In the genomic region with DNA sequence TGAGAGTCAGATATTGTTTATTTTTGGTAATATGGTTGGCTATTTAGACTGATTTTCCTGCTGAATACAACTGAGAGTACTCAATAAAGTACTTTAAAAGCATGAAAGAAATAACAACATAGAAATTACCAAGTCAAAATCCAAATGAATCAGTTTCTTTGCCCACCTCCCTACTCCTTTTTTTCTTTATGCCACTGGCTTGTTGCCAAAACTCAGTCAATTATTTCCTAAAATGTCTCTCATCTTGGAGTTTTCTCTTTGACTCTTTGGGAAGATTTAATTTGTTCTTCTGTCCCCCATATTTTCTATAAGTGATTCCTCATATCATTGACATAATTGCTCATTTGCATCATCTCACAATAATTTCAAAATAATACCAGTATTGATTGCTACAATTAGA, we compare ENCODE assay signal across 35 cellular contexts. TPM values are rescaled to one million over a fixed set of nuclear protein-coding genes. Genes with fewer than 3 reads are reported as not detected.
"Had no signal": no experiment of that assay in that cellular context is flagged by ENCODE, and none has a peak within 500 bp of the region (broad histone marks: within the 10 kb centered on the region; RNA-seq: fewer than 3 reads in every experiment).

No MANE protein-coding gene starts in this region.

- H3K27me3 ChIP-seq: adrenal gland, cardiac muscle cell, colonic mucosa, neutrophil, thyroid gland, upper lobe of left lung, vagina had no signal

- H3K4me3 ChIP-seq: adrenal gland, cardiac muscle cell, colonic mucosa, skin epidermis, thyroid gland, upper lobe of left lung, vagina had no signal

- H3K27ac Mint-ChIP-seq: activated CD4-positive, alpha-beta memory T cell treated with anti-CD3 and anti-CD28 coated beads, Interleukin-2, amount 10 ng/mL, durations not matched to agents 7 days and 5 days; activated CD4-positive, alpha-beta T cell treated with anti-CD3 and anti-CD28 coated beads, Interleukin-2, amount 10 ng/mL, durations not matched to agents 7 days and 5 days; activated naive CD8-positive, alpha-beta T cell treated with anti-CD3 and anti-CD28 coated beads for 36 hours; brain; nephron progenitor cell; progenitor cell of endocrine pancreas; stimulated activated effector memory CD8-positive, alpha-beta T cell treated with anti-CD3 and anti-CD28 coated beads, Interleukin-12 subunit alpha, Interleukin-12 subunit beta, amount 100 ng/mL, for 72 hours; stimulated activated naive CD8-positive, alpha-beta T cell treated with anti-CD3 and anti-CD28 coated beads, Interleukin-15, amount 100 ng/mL, for 72 hours had no signal

- H3K36me3 ChIP-seq: adrenal gland, cardiac muscle cell, colonic mucosa, thyroid gland, vagina had no signal

- H3K4me3 Mint-ChIP-seq: activated CD4-positive, alpha-beta memory T cell treated with anti-CD3 and anti-CD28 coated beads, Interleukin-2, amount 10 ng/mL, durations not matched to agents 7 days and 5 days; activated CD4-positive, alpha-beta T cell treated with anti-CD3 and anti-CD28 coated beads, Interleukin-2, amount 10 ng/mL, durations not matched to agents 7 days and 5 days; activated naive CD8-positive, alpha-beta T cell treated with anti-CD3 and anti-CD28 coated beads for 36 hours; brain; nephron progenitor cell; stimulated activated effector memory CD8-positive, alpha-beta T cell treated with anti-CD3 and anti-CD28 coated beads, Interleukin-12 subunit alpha, Interleukin-12 subunit beta, amount 100 ng/mL, for 72 hours; stimulated activated naive CD8-positive, alpha-beta T cell treated with anti-CD3 and anti-CD28 coated beads, Interleukin-15, amount 100 ng/mL, for 72 hours had no signal

- DNase-seq: activated CD4-positive, alpha-beta memory T cell treated with anti-CD3 and anti-CD28 coated beads, Interleukin-2, amount 10 ng/mL, durations not matched to agents 7 days and 5 days; activated CD4-positive, alpha-beta T cell treated with anti-CD3 and anti-CD28 coated beads, Interleukin-2, amount 10 ng/mL, durations not matched to agents 7 days and 5 days; activated CD4-positive, CD25-positive, alpha-beta regulatory T cell treated with anti-CD3 and anti-CD28 coated beads, Interleukin-2, amount 50 U/mL, for 72 hours; activated naive CD4-positive, alpha-beta T cell; activated naive CD8-positive, alpha-beta T cell treated with anti-CD3 and anti-CD28 coated beads for 36 hours; activated T-cell treated with anti-CD3 and anti-CD28 coated beads, Interleukin-2, amount 50 U/mL, for 48 hours; adrenal gland; aorta; cerebellar nuclear complex; colonic mucosa; effector CD8-positive, alpha-beta T cell; glutamatergic neuron; islet precursor cell; left cardiac atrium; left ventricle myocardium superior; nephron progenitor cell; retina; stimulated activated CD4-positive, alpha-beta T cell treated with anti-CD3 and anti-CD28 coated beads, Interleukin-12 subunit alpha, Interleukin-12 subunit beta, amount 100 ng/mL, for 4 hours; stimulated activated CD4-positive, alpha-beta T cell treated with anti-CD3 and anti-CD28 coated beads, Interleukin-4, amount 100 ng/mL, for 1 hour; stimulated activated naive CD8-positive, alpha-beta T cell treated with anti-CD3 and anti-CD28 coated beads, Interleukin-15, amount 100 ng/mL, for 72 hours; T-helper 2 cell; thyroid gland; upper lobe of left lung had no signal

- H3K27me3 Mint-ChIP-seq: activated CD4-positive, alpha-beta memory T cell treated with anti-CD3 and anti-CD28 coated beads, Interleukin-2, amount 10 ng/mL, durations not matched to agents 7 days and 5 days; activated CD4-positive, alpha-beta T cell treated with anti-CD3 and anti-CD28 coated beads, Interleukin-2, amount 10 ng/mL, durations not matched to agents 7 days and 5 days; activated naive CD8-positive, alpha-beta T cell treated with anti-CD3 and anti-CD28 coated beads for 36 hours; progenitor cell of endocrine pancreas; stimulated activated naive CD8-positive, alpha-beta T cell treated with anti-CD3 and anti-CD28 coated beads, Interleukin-15, amount 100 ng/mL, for 72 hours had no signal

- H3K9me3 ChIP-seq: adrenal gland, colonic mucosa, neutrophil, thyroid gland, upper lobe of left lung, vagina had no signal

- H3K4me1 ChIP-seq: adrenal gland, colonic mucosa, thyroid gland, upper lobe of left lung, vagina had no signal

- H3K9me3 Mint-ChIP-seq: activated CD4-positive, alpha-beta memory T cell treated with anti-CD3 and anti-CD28 coated beads, Interleukin-2, amount 10 ng/mL, durations not matched to agents 7 days and 5 days; brain; stimulated activated effector memory CD8-positive, alpha-beta T cell treated with anti-CD3 and anti-CD28 coated beads, Interleukin-12 subunit alpha, Interleukin-12 subunit beta, amount 100 ng/mL, for 72 hours had no signal

- ATAC-seq: left cardiac atrium; left ventricle myocardium superior; sciatic nerve; stimulated activated effector memory CD8-positive, alpha-beta T cell treated with anti-CD3 and anti-CD28 coated beads, Interleukin-12 subunit alpha, Interleukin-12 subunit beta, amount 100 ng/mL, for 72 hours; stimulated activated naive CD8-positive, alpha-beta T cell treated with anti-CD3 and anti-CD28 coated beads, Interleukin-15, amount 100 ng/mL, for 72 hours had no signal

- H3K27ac ChIP-seq: adrenal gland, cardiac muscle cell, colonic mucosa, epithelial cell of prostate, neutrophil, skin epidermis, thyroid gland, upper lobe of left lung, vagina had no signal

RNA-seq across cellular contexts. Expression of a gene that starts 2.6 kb away (rescaled TPM):
- total RNA-seq: cardiac muscle cell, osteocyte, progenitor cell of endocrine pancreas, vagina had no signal
- polyA plus RNA-seq: aorta had no signal

RNA-seq across cellular contexts. Expression of a gene that starts 14.2 kb away (rescaled TPM):
- total RNA-seq: cardiac muscle cell, frontal cortex, lung microvascular endothelial cell, osteocyte, progenitor cell of endocrine pancreas had no signal

RNA-seq across cellular contexts. Expression of a gene that starts 21.8 kb away (rescaled TPM):
- total RNA-seq: cardiac muscle cell, osteocyte, progenitor cell of endocrine pancreas had no signal
